Comparison of ENCODE assay signal across 19 cellular contexts in genomic region chr13:79917628-79918027, GRCh38.
"Had no signal": no experiment of that assay in that cellular context is flagged by ENCODE, and none has a peak within 500 bp of the region (broad histone marks: within the 10 kb centered on the region; RNA-seq: fewer than 3 reads in every experiment).

No MANE protein-coding gene starts in this region.

- H3K27me3 Mint-ChIP-seq: activated CD4-positive, alpha-beta T cell treated with anti-CD3 and anti-CD28 coated beads, Interleukin-2, amount 10 ng/mL, durations not matched to agents 24 days and 14 days; activated naive CD8-positive, alpha-beta T cell treated with anti-CD3 and anti-CD28 coated beads, Interleukin-2, amount 10 ng/mL, durations not matched to agents 7 days and 5 days; activated T-cell treated with anti-CD3 and anti-CD28 coated beads, Interleukin-2, amount 50 U/mL, for 24 hours had no signal

- DNase-seq: activated CD8-positive, alpha-beta T cell treated with anti-CD3 and anti-CD28 coated beads, Interleukin-2, amount 10 ng/mL, durations not matched to agents 7 days and 5 days; activated naive CD4-positive, alpha-beta T cell treated with Interleukin-2 at 50 U/mL for 16 hours; activated naive CD8-positive, alpha-beta T cell treated with anti-CD3 and anti-CD28 coated beads, Interleukin-2, amount 10 ng/mL, durations not matched to agents 7 days and 5 days; activated T-cell treated with anti-CD3 and anti-CD28 coated beads, Interleukin-2, amount 50 U/mL, for 24 hours; amygdala; body of pancreas; dorsolateral prefrontal cortex; hypothalamus; islet precursor cell; lower lobe of right lung; stimulated activated CD4-positive, alpha-beta T cell treated with anti-CD3 and anti-CD28 coated beads, Interleukin-12 subunit alpha, Interleukin-12 subunit beta, amount 100 ng/mL, for 4 hours; stimulated activated CD4-positive, alpha-beta T cell treated with anti-CD3 and anti-CD28 coated beads, Interleukin-1b, Interleukin-23, amount 100 ng/mL, for 48 hours; stimulated activated CD8-positive, alpha-beta memory T cell treated with anti-CD3 and anti-CD28 coated beads, Interleukin-4, amount 100 ng/mL, for 48 hours; stimulated activated naive CD4-positive, alpha-beta T cell; thyroid gland had no signal

- H3K4me1 Mint-ChIP-seq: activated CD4-positive, alpha-beta T cell treated with anti-CD3 and anti-CD28 coated beads, Interleukin-2, amount 10 ng/mL, durations not matched to agents 24 days and 14 days; activated naive CD8-positive, alpha-beta T cell treated with anti-CD3 and anti-CD28 coated beads, Interleukin-2, amount 10 ng/mL, durations not matched to agents 7 days and 5 days had no signal

- H3K27ac Mint-ChIP-seq: activated CD4-positive, alpha-beta T cell treated with anti-CD3 and anti-CD28 coated beads, Interleukin-2, amount 10 ng/mL, durations not matched to agents 24 days and 14 days; activated CD8-positive, alpha-beta T cell treated with anti-CD3 and anti-CD28 coated beads, Interleukin-2, amount 10 ng/mL, durations not matched to agents 7 days and 5 days; activated naive CD8-positive, alpha-beta T cell treated with anti-CD3 and anti-CD28 coated beads, Interleukin-2, amount 10 ng/mL, durations not matched to agents 7 days and 5 days; activated T-cell treated with anti-CD3 and anti-CD28 coated beads, Interleukin-2, amount 50 U/mL, for 24 hours; activated T-helper 2 cell treated with anti-CD3 and anti-CD28 coated beads, Interferon-gamma antibody, Interleukin-2, Interleukin-4, amounts not matched to agents 10 μg/mL and 5 μg/mL and 100 μg/mL, durations not matched to agents 14 hours and 24 hours and 36 hours; mesothelial cell of epicardium had no signal

- H3K4me3 Mint-ChIP-seq: activated CD4-positive, alpha-beta T cell treated with anti-CD3 and anti-CD28 coated beads, Interleukin-2, amount 10 ng/mL, durations not matched to agents 24 days and 14 days; activated CD8-positive, alpha-beta T cell treated with anti-CD3 and anti-CD28 coated beads, Interleukin-2, amount 10 ng/mL, durations not matched to agents 7 days and 5 days; activated naive CD8-positive, alpha-beta T cell treated with anti-CD3 and anti-CD28 coated beads, Interleukin-2, amount 10 ng/mL, durations not matched to agents 7 days and 5 days; activated T-cell treated with anti-CD3 and anti-CD28 coated beads, Interleukin-2, amount 50 U/mL, for 24 hours; mesothelial cell of epicardium had no signal

- H3K9me3 ChIP-seq: body of pancreas, lower lobe of right lung, thyroid gland had no signal

- H3K36me3 Mint-ChIP-seq: activated naive CD8-positive, alpha-beta T cell treated with anti-CD3 and anti-CD28 coated beads, Interleukin-2, amount 10 ng/mL, durations not matched to agents 7 days and 5 days had no signal

- H3K36me3 ChIP-seq: lower lobe of right lung, right atrium auricular region, thyroid gland had no signal

- H3K27me3 ChIP-seq: body of pancreas, dorsolateral prefrontal cortex, right atrium auricular region, thyroid gland had no signal

- H3K4me1 ChIP-seq: body of pancreas, lower lobe of right lung, thyroid gland had no signal

- H3K27ac ChIP-seq: body of pancreas, dorsolateral prefrontal cortex, lower lobe of right lung, right atrium auricular region, thyroid gland had no signal

- H3K4me3 ChIP-seq: body of pancreas, dorsolateral prefrontal cortex, lower lobe of right lung, right atrium auricular region, thyroid gland had no signal
